8 cellular contexts compared by ENCODE assay signal in the genomic region with DNA sequence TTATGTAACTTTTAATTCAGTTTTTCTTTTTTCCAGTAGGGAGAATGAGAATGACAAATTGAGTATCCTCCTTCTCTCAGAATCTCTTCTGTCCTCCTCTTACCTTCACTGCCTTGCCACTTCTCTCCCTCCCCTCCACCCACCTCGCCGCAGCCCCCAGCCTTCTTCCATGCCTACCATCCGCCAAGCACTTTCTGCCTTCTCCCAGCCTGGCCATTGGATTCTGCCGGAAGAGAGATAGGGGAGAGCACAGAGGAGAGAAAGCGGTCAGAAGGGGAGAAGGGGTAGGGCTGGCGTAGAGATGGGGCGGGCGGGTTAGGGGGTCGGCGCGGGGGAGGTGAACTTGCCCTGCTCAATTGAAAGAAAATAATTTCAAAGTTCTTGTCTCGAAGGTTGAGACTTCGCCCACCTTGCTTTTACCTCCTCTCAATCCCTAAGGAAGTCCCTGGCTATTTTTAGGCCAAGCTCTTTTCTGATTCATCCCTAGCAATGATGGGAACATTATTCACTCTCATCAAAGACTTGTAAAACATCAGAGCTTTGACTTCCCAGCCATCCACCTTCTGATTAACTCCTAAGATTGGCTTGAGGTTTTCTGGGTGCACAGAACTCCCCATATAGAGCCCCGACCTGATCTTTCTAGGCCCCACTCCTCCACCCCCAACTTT.
DNase-seq lines count a peak whose midpoint lies in the region; ATAC-seq and TF ChIP-seq lines count a peak whose summit lies in the region.

No MANE protein-coding gene starts in this region.

- H3K4me1 Mint-ChIP-seq in nephron = peaks cover 61% of the 10 kb centered on the region

- H3K4me3 ChIP-seq in NT2/D1 (ENCODE audit: insufficient read length, low read depth) (peak overlapping the region; percentile 68), endocrine pancreas (ENCODE audit: control insufficient read depth, insufficient read depth, low read length) (peak overlapping the region; percentile 60)

- H3K36me3 ChIP-seq in NT2/D1 (ENCODE audit: insufficient read depth, insufficient read length, low read length) (peaks cover 6% of the 10 kb centered on the region), endocrine pancreas (ENCODE audit: control insufficient read depth, insufficient read depth, low read length) (no peaks in the 10 kb centered on the region)

- H3K4me3 Mint-ChIP-seq in nephron = peak overlapping the region; percentile 84 to 91 (median 87)

- H3K27me3 Mint-ChIP-seq in nephron (ENCODE audit: low read depth) = peaks cover 29% of the 10 kb centered on the region

- no peaks in the 10 kb centered on the region for H3K9me3 Mint-ChIP-seq in nephron

- no peak for ATAC-seq in GM18858 (IDR thresholded peaks at IDR 0.05; ENCODE audit: unreplicated experiment)
- ATAC-seq in HG03354 (IDR thresholded peaks at IDR 0.05; ENCODE audit: poor library complexity, severe bottlenecking, unreplicated experiment) = no peak

- H3K4me1 ChIP-seq in NT2/D1 (ENCODE audit: insufficient read depth, insufficient read length) (peaks cover 3% of the 10 kb centered on the region), endocrine pancreas (ENCODE audit: control insufficient read depth, insufficient read depth, low read length) (no peaks in the 10 kb centered on the region)

- peaks cover 27% of the 10 kb centered on the region for H3K27me3 ChIP-seq in NT2/D1 (ENCODE audit: insufficient read depth, insufficient read length)
- H3K27me3 ChIP-seq in endocrine pancreas (ENCODE audit: control insufficient read depth, insufficient read depth, low read length) = no peaks in the 10 kb centered on the region

- H3K36me3 Mint-ChIP-seq in nephron (ENCODE audit: low read depth) = no peaks in the 10 kb centered on the region

- no peak for TF ChIP-seq CTCF in nephron (IDR thresholded peaks at IDR 0.05; ENCODE audit: unreplicated experiment in 3 of 3)

- H3K9me3 ChIP-seq in NT2/D1 (ENCODE audit: insufficient read depth, low read length) (no peaks in the 10 kb centered on the region), endocrine pancreas (ENCODE audit: control insufficient read depth, low read length) (no peaks in the 10 kb centered on the region)

- H3K9ac ChIP-seq in NT2/D1 (ENCODE audit: insufficient read length, low read depth) = peak overlapping the region; percentile 86
- H3K9ac ChIP-seq in endocrine pancreas (ENCODE audit: control insufficient read depth, insufficient read depth, low read length) = peak overlapping the region; percentile 81

- DNase-seq in COLO829 (ENCODE audit: low spot score) (peak; percentile 75), NT2/D1 (ENCODE audit: low read depth, low spot score) (no peak), NCI-H2171 treated with DMSO at 0.1 percent for 48 hours (lab: John Stamatoyannopoulos, UW) (no peak), UCSD-AML1 (lab: John Stamatoyannopoulos, UW; ENCODE audit: unreplicated experiment) (no peak)

- H3K27ac Mint-ChIP-seq in nephron = peak overlapping the region in 2 of 3 experiments; percentile 7 to 53
